ENCODE assay signal across 1 cellular context in genomic region chr6:42467651-42468050, GRCh38.
A peak's percentile ranks its signal among the peaks of the same experiment; 100 is the strongest.
TF ChIP-seq lines count a peak whose summit lies in the region.

No MANE protein-coding gene starts in this region.

TF ChIP-seq in K562, 482 proteins besides CTCF, POLR2A, EP300 and RAD21 (continued from another document):
- TF ChIP-seq, protein P1, sequence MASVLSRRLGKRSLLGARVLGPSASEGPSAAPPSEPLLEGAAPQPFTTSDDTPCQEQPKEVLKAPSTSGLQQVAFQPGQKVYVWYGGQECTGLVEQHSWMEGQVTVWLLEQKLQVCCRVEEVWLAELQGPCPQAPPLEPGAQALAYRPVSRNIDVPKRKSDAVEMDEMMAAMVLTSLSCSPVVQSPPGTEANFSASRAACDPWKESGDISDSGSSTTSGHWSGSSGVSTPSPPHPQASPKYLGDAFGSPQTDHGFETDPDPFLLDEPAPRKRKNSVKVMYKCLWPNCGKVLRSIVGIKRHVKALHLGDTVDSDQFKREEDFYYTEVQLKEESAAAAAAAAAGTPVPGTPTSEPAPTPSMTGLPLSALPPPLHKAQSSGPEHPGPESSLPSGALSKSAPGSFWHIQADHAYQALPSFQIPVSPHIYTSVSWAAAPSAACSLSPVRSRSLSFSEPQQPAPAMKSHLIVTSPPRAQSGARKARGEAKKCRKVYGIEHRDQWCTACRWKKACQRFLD (CRISPR knock-in tag; IDR thresholded peaks at IDR 0.05): no peak
- TF ChIP-seq FOSL1 (tag; conservative IDR thresholded peaks at IDR 0.05) (no peak; the same call in 1 of the 2 replicates), TFAP4 (CRISPR knock-in tag; IDR thresholded peaks at IDR 0.05; ENCODE audit: borderline replicate concordance) (no peak), POLR3G (IDR thresholded peaks at IDR 0.05; ENCODE audit: extremely low read depth, insufficient read length, insufficient replicate concordance) (no peak), FOXP1 (CRISPR knock-in tag; IDR thresholded peaks at IDR 0.05) (no peak; the same call in 1 of the 2 replicates), ZNF41 (CRISPR knock-in tag; conservative IDR thresholded peaks at IDR 0.05) (no peak), SOX6 (IDR thresholded peaks at IDR 0.05) (peak; percentile 43; the same call in 1 of the 2 replicates), CHD2 (IDR thresholded peaks at IDR 0.05; ENCODE audit: low read depth, low read length) (no peak), AFF4 (CRISPR knock-in tag; IDR thresholded peaks at IDR 0.05) (no peak), GATA2 (CRISPR knock-in tag; IDR thresholded peaks at IDR 0.05) (peak; percentile 19; the same call in 1 of the 2 replicates), NR2F6 (CRISPR knock-in tag; IDR thresholded peaks at IDR 0.05) (no peak), TEAD4 (IDR thresholded peaks at IDR 0.05; ENCODE audit: low read length) (peak; percentile 72), TEAD4 (CRISPR knock-in tag; IDR thresholded peaks at IDR 0.05; ENCODE audit: borderline replicate concordance) (no peak), MTA3 (IDR thresholded peaks at IDR 0.05; ENCODE audit: borderline replicate concordance) (no peak), PKNOX1 (IDR thresholded peaks at IDR 0.05) (peak; percentile 35; the same call in 1 of the 2 replicates), TCF3 (CRISPR knock-in tag; IDR thresholded peaks at IDR 0.05) (peak; percentile 87), KDM1A (IDR thresholded peaks at IDR 0.05) (0 out of 4 replicates have a peak, but pooled peaks of 1 of the 2 experiments have one; percentile 14), TAL1 (IDR thresholded peaks at IDR 0.05) (peak; percentile 75), TRIM24 (IDR thresholded peaks at IDR 0.05) (peak in 1 of 2 experiments; percentile 31; a peak in 1 of 4 replicates), TEAD1 (CRISPR knock-in tag; IDR thresholded peaks at IDR 0.05) (no peak), EZH2 (IDR thresholded peaks at IDR 0.05; ENCODE audit: borderline replicate concordance, low read depth, low read length) (no peak), JUN (IDR thresholded peaks at IDR 0.05; ENCODE audit: borderline replicate concordance, low read depth, low read length) (no peak), JUN (CRISPR knock-in tag; IDR thresholded peaks at IDR 0.05; ENCODE audit: borderline replicate concordance) (no peak), CBFA2T2 (conservative IDR thresholded peaks at IDR 0.05) (peak; percentile 77), CBFA2T3 (IDR thresholded peaks at IDR 0.05) (peak; percentile 83), NCOR1 (IDR thresholded peaks at IDR 0.05) (peak; percentile 75), RCOR1 (IDR thresholded peaks at IDR 0.05; ENCODE audit: borderline replicate concordance in 1 of 2, low read depth in 2 of 2, low read length in 2 of 2) (0 out of 4 replicates have a peak, but pooled peaks of 1 of the 2 experiments have one; percentile 7), ARID1B (IDR thresholded peaks at IDR 0.05) (peak; percentile 85), CC2D1A (IDR thresholded peaks at IDR 0.05) (no peak), PCBP1 (IDR thresholded peaks at IDR 0.05; ENCODE audit: low read depth, low read length, poor library complexity, severe bottlenecking) (no peak), TFAM (CRISPR knock-in tag; conservative IDR thresholded peaks at IDR 0.05) (no peak), SMARCA4 (IDR thresholded peaks at IDR 0.05) (peak; percentile 41; the same call in 1 of the 2 replicates), SMARCC2 (IDR thresholded peaks at IDR 0.05; ENCODE audit: low read depth) (no peak)
- TF ChIP-seq, protein P2, sequence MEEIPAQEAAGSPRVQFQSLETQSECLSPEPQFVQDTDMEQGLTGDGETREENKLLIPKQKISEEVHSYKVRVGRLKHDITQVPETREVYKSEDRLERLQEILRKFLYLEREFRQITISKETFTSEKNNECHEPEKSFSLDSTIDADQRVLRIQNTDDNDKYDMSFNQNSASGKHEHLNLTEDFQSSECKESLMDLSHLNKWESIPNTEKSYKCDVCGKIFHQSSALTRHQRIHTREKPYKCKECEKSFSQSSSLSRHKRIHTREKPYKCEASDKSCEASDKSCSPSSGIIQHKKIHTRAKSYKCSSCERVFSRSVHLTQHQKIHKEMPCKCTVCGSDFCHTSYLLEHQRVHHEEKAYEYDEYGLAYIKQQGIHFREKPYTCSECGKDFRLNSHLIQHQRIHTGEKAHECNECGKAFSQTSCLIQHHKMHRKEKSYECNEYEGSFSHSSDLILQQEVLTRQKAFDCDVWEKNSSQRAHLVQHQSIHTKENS (CRISPR knock-in tag; IDR thresholded peaks at IDR 0.05): no peak
